Comparison of ENCODE assay signal across 1 cellular context in the genomic region with DNA sequence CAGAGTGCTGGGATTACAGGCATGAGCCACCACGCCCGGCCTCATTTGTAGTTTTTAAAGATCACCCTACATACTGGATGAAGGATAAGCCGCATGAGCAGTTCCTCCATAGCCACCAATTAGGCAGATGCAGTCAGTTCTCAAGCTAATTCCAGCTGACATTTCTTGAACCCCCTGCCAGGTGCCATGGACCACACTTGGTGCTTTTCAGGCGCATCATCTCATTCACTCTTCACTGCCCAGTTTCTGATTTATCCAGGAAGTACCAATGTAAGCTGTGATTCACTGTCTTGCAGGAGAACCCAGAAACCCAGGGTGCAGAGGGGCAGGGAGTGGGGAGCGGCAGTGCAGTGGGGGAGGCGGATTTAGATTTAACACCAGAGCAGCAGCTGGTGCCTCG.
A peak's percentile ranks its signal among the peaks of the same experiment; 100 is the strongest.
TF ChIP-seq lines count a peak whose summit lies in the region.

No MANE protein-coding gene starts in this region.

TF ChIP-seq in HepG2, 621 proteins besides CTCF, POLR2A, EP300 and RAD21:
- TF ChIP-seq, protein P1, sequence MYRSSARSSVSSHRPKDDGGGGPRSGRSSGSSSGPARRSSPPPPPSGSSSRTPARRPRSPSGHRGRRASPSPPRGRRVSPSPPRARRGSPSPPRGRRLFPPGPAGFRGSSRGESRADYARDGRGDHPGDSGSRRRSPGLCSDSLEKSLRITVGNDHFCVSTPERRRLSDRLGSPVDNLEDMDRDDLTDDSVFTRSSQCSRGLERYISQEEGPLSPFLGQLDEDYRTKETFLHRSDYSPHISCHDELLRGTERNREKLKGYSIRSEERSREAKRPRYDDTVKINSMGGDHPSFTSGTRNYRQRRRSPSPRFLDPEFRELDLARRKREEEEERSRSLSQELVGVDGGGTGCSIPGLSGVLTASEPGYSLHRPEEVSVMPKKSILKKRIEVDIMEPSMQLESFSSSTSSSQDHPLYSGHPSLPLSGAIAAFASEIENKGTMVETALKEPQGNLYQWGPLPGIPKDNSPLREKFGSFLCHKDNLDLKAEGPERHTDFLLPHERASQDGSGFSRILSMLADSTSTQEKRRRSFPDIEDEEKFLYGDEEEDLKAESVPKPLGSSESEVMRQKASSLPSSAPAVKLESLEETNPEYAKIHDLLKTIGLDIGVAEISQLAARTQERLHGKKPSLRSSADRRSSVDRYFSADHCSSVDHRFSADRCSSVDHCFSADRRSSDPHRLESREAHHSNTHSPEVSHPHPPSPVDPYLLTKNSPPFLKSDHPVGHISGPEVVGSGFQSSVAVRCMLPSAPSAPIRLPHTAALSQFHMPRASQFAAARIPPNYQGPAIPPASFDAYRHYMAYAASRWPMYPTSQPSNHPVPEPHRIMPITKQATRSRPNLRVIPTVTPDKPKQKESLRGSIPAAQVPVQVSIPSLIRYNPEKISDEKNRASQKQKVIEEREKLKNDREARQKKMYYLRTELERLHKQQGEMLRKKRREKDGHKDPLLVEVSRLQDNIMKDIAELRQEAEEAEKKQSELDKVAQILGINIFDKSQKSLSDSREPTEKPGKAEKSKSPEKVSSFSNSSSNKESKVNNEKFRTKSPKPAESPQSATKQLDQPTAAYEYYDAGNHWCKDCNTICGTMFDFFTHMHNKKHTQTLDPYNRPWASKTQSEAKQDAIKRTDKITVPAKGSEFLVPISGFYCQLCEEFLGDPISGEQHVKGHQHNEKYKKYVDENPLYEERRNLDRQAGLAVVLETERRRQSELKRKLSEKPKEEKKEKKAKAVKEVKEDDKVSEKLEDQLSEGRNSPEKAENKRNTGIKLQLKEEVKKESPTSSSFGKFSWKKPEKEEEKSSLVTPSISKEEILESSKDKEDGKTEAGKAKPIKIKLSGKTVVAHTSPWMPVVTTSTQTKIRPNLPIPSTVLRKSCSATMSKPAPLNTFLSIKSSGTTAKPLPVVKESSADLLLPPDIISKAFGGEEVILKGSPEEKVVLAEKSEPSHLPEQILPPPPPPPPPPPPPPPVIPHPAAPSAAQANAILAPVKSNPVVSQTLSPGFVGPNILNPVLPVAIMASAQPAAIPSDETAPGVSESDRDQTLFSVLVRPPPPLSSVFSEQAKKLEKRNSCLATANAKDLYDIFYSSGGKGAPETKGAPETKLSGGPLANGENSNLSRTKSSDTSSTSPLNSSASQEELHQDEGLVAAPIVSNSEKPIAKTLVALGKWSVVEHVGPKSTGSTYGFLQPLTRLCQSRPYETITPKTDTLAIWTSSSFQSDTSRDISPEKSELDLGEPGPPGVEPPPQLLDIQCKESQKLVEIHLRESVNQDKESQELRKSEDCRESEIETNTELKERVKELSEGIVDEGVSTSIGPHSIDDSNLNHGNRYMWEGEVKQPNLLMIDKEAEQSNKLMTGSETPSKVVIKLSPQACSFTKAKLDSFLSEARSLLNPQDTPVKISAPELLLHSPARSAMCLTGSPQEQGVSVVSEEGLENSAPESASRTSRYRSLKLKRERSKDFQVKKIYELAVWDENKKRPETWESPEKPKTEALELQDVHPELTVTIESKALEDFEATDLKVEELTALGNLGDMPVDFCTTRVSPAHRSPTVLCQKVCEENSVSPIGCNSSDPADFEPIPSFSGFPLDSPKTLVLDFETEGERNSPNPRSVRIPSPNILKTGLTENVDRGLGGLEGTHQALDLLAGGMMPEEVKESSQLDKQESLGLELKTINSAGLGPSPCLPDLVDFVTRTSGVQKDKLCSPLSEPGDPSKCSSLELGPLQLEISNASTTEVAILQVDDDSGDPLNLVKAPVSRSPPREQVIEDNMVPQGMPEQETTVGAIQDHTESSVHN (CRISPR knock-in tag; IDR thresholded peaks at IDR 0.05) = no peak
- TF ChIP-seq MAZ (IDR thresholded peaks at IDR 0.05; ENCODE audit: borderline replicate concordance, low read depth, low read length) (no peak), MAZ (CRISPR knock-in tag; IDR thresholded peaks at IDR 0.05; ENCODE audit: low read depth) (0 out of 2 replicates have a peak, but pooled peaks have one; percentile 12)
